1 cellular context compared by ENCODE assay signal in the genomic region with DNA sequence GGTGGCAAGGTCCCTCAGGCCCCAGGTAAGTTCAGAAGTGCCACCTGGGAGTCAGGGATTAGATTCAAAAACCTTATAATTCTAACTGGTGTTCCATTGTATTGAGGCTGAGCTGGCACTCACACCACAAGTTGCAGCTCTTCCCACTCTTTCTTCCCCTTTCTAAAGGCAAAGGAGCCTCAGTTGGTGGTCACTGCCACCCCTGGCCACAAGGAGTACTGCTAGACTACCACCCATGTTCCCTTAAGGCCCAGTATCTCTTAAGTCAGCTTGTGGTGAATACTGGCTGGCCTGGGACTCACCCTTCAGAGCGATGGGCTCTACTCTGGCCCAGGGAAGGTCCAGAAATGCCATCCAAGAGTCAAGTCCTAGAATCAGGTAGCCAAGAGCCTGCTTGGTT.
TF ChIP-seq lines count a peak whose summit lies in the region.

No MANE protein-coding gene starts in this region.

TF ChIP-seq in HepG2, 621 proteins besides CTCF, POLR2A, EP300 and RAD21 (continued from another document):
- TF ChIP-seq, protein P1, sequence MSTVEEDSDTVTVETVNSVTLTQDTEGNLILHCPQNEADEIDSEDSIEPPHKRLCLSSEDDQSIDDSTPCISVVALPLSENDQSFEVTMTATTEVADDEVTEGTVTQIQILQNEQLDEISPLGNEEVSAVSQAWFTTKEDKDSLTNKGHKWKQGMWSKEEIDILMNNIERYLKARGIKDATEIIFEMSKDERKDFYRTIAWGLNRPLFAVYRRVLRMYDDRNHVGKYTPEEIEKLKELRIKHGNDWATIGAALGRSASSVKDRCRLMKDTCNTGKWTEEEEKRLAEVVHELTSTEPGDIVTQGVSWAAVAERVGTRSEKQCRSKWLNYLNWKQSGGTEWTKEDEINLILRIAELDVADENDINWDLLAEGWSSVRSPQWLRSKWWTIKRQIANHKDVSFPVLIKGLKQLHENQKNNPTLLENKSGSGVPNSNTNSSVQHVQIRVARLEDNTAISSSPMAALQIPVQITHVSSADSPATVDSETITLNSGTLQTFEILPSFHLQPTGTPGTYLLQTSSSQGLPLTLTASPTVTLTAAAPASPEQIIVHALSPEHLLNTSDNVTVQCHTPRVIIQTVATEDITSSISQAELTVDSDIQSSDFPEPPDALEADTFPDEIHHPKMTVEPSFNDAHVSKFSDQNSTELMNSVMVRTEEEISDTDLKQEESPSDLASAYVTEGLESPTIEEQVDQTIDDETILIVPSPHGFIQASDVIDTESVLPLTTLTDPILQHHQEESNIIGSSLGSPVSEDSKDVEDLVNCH (CRISPR knock-in tag; IDR thresholded peaks at IDR 0.05), result no peak
- TF ChIP-seq SNAPC2 (CRISPR knock-in tag; IDR thresholded peaks at IDR 0.05), result no peak
